In the genomic region with DNA sequence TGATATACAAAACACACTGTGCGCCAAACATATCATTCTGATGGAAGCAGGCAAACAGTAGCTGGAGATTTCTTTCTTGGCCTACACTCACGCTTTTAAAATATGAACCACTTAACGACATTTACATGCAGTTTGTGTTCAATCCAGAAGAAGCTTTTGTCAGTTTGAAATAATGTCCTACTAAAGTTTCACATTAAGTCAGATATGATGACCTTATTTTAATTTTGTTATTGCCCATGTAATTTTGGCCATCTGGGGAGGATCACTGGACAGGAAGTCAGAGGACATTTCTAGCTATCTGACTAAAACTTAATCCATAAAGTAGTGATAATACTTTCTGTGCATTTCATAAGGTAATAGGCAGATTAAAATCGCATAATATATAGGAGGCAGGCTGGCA, we compare ENCODE assay signal across 28 cellular contexts.
"Had no signal": no experiment of that assay in that cellular context is flagged by ENCODE, and none has a peak within 500 bp of the region (broad histone marks: within the 10 kb centered on the region; RNA-seq: fewer than 3 reads in every experiment).

No MANE protein-coding gene starts in this region.

- H2AFZ ChIP-seq: parathyroid adenoma had no signal

- H3K36me3 ChIP-seq: neutrophil, ovary, right lobe of liver, sigmoid colon, stomach, thoracic aorta, thyroid gland, tibial nerve, upper lobe of left lung, uterus had no signal

- H3K4me3 ChIP-seq: ovary, psoas muscle, right lobe of liver, sigmoid colon, stomach, thoracic aorta, thyroid gland, tibial nerve, upper lobe of left lung, uterus had no signal

- H3K27ac ChIP-seq: neutrophil, ovary, parathyroid adenoma, psoas muscle, right lobe of liver, sigmoid colon, stomach, thoracic aorta, thyroid gland, tibial nerve, upper lobe of left lung, uterus had no signal

- H3K36me3 Mint-ChIP-seq: naive B cell; naive thymus-derived CD8-positive, alpha-beta T cell; natural killer cell treated with Interleukin-12 subunit alpha and Interleukin-12 subunit beta and Interleukin-15 and Interleukin-18, amount 100 ng/mL, for 72 hours; stimulated activated naive B cell treated with anti-CD40 and anti-IgM and Interleukin-4, amounts not matched to agents 10 μg/mL and 1 μg/mL and 100 μg/mL, for 72 hours had no signal

- DNase-seq: naive B cell; naive thymus-derived CD8-positive, alpha-beta T cell; nucleus accumbens; ovary; psoas muscle; right cardiac atrium; right lobe of liver; sigmoid colon; small intestine; stimulated activated CD4-positive, alpha-beta T cell treated with anti-CD3 and anti-CD28 coated beads, Interleukin-15, amount 100 ng/mL, for 24 hours; stimulated activated CD4-positive, alpha-beta T cell treated with anti-CD3 and anti-CD28 coated beads, Interleukin-2, amount 100 ng/mL, for 24 hours; stimulated activated CD4-positive, alpha-beta T cell treated with anti-CD3 and anti-CD28 coated beads, Interleukin-2, amount 100 ng/mL, for 48 hours; stimulated activated CD4-positive, alpha-beta T cell treated with anti-CD3 and anti-CD28 coated beads, Interleukin-4, amount 100 ng/mL, for 24 hours; stimulated activated naive B cell treated with anti-CD40 and anti-IgM and Interleukin-4, amounts not matched to agents 10 μg/mL and 1 μg/mL and 100 μg/mL, for 72 hours; stimulated activated naive CD4-positive, alpha-beta T cell treated with Interleukin-2 at 50 U/mL for 16 hours; stomach; thyroid gland; trophoblast cell; uterus had no signal

- H3K4me1 Mint-ChIP-seq: naive B cell; naive thymus-derived CD8-positive, alpha-beta T cell; stimulated activated effector memory CD8-positive, alpha-beta T cell treated with anti-CD3 and anti-CD28 coated beads, Interleukin-12 subunit alpha, Interleukin-12 subunit beta, amount 100 ng/mL, for 72 hours; stimulated activated naive B cell treated with anti-CD40 and anti-IgM and Interleukin-4, amounts not matched to agents 10 μg/mL and 1 μg/mL and 100 μg/mL, for 72 hours had no signal

- H3K27me3 Mint-ChIP-seq: naive B cell; natural killer cell treated with Interleukin-12 subunit alpha and Interleukin-12 subunit beta and Interleukin-15 and Interleukin-18, amount 100 ng/mL, for 72 hours; progenitor cell of endocrine pancreas; stimulated activated naive B cell treated with anti-CD40 and anti-IgM and Interleukin-4, amounts not matched to agents 10 μg/mL and 1 μg/mL and 100 μg/mL, for 72 hours; stimulated activated naive CD8-positive, alpha-beta T cell treated with anti-CD3 and anti-CD28 coated beads, Interleukin-15, Interleukin-2, amounts not matched to agents 100 ng/mL and 50 ng/mL, for 24 hours had no signal

- H3K9ac ChIP-seq: parathyroid adenoma had no signal

- H3K27ac Mint-ChIP-seq: naive B cell; naive thymus-derived CD8-positive, alpha-beta T cell; natural killer cell treated with Interleukin-12 subunit alpha and Interleukin-12 subunit beta and Interleukin-15 and Interleukin-18, amount 100 ng/mL, for 72 hours; progenitor cell of endocrine pancreas; stimulated activated effector memory CD8-positive, alpha-beta T cell treated with anti-CD3 and anti-CD28 coated beads, Interleukin-12 subunit alpha, Interleukin-12 subunit beta, amount 100 ng/mL, for 72 hours; stimulated activated naive B cell treated with anti-CD40 and anti-IgM and Interleukin-4, amounts not matched to agents 10 μg/mL and 1 μg/mL and 100 μg/mL, for 72 hours; stimulated activated naive CD8-positive, alpha-beta T cell treated with anti-CD3 and anti-CD28 coated beads, Interleukin-15, Interleukin-2, amounts not matched to agents 100 ng/mL and 50 ng/mL, for 24 hours had no signal

- H3K4me3 Mint-ChIP-seq: naive B cell; naive thymus-derived CD8-positive, alpha-beta T cell; natural killer cell treated with Interleukin-12 subunit alpha and Interleukin-12 subunit beta and Interleukin-15 and Interleukin-18, amount 100 ng/mL, for 72 hours; stimulated activated effector memory CD8-positive, alpha-beta T cell treated with anti-CD3 and anti-CD28 coated beads, Interleukin-12 subunit alpha, Interleukin-12 subunit beta, amount 100 ng/mL, for 72 hours; stimulated activated naive B cell treated with anti-CD40 and anti-IgM and Interleukin-4, amounts not matched to agents 10 μg/mL and 1 μg/mL and 100 μg/mL, for 72 hours; stimulated activated naive CD8-positive, alpha-beta T cell treated with anti-CD3 and anti-CD28 coated beads, Interleukin-15, Interleukin-2, amounts not matched to agents 100 ng/mL and 50 ng/mL, for 24 hours had no signal

- H3K4me1 ChIP-seq: psoas muscle, right lobe of liver, tibial nerve, upper lobe of left lung, uterus had no signal

- H3K27me3 ChIP-seq: neutrophil, ovary, right lobe of liver, sigmoid colon, stomach, thyroid gland, tibial nerve, upper lobe of left lung, uterus had no signal

- H3K9me3 ChIP-seq: neutrophil, ovary, psoas muscle, right lobe of liver, sigmoid colon, stomach, thoracic aorta, thyroid gland, upper lobe of left lung, uterus had no signal

- ATAC-seq: naive thymus-derived CD8-positive, alpha-beta T cell; natural killer cell treated with Interleukin-12 subunit alpha and Interleukin-12 subunit beta and Interleukin-15 and Interleukin-18, amount 100 ng/mL, for 72 hours; psoas muscle; right cardiac atrium; right lobe of liver; stimulated activated effector memory CD8-positive, alpha-beta T cell treated with anti-CD3 and anti-CD28 coated beads, Interleukin-12 subunit alpha, Interleukin-12 subunit beta, amount 100 ng/mL, for 72 hours; stimulated activated naive B cell treated with anti-CD40 and anti-IgM and Interleukin-4, amounts not matched to agents 10 μg/mL and 1 μg/mL and 100 μg/mL, for 72 hours had no signal

- H3K79me2 ChIP-seq: parathyroid adenoma had no signal
